In the genomic region with DNA sequence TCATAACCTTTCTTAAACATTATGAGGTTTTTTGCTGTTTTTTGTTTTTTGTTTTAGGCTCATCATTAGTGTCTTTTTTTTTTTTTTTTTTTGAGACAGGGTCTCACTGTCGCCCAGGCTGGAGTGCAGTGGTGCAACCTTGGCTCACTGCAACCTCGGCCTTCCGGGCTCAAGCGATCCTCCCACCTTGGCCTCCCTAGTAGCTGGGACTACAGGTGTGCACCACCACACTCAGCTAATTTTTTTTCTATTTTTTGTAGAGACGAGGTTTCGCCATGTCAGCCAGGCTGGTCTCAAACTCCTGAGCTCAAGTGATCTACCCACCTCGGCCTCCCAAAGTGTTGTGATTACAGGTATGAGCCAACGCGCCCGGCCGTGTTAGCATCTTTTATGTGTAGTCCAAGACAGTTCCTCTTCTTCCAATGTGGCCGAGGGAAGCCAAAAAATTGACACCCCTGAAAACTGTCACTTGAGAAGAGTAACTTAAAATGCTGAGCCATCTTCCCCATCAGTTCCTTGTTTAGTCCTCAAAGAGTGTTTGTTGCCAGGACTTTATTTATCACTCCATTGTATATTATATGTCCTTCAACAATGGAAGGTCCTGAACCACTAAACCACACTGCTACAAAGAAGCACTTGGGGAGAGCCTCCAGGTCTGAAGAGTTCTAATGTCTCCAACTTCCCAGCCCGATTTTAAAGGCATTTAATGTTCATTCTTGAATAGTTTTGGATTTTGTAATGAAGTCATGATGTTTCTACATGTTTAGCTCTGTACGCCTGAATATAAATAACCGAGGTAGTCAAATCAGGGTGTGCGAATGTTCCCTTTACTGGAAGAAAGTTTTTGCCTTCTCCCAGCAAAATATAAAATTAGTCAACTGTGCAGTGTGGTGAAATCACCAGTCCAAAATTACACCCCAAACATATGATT, we compare ENCODE assay signal across 1 cellular context.
A peak's percentile ranks its signal among the peaks of the same experiment; 100 is the strongest.
TF ChIP-seq lines count a peak whose summit lies in the region.

No MANE protein-coding gene starts in this region.

TF ChIP-seq in HepG2, 621 proteins besides CTCF, POLR2A, EP300 and RAD21:
- peak; percentile 59; the same call in 1 of the 2 replicates for TF ChIP-seq ZNF460 (CRISPR knock-in tag; IDR thresholded peaks at IDR 0.05; ENCODE audit: borderline replicate concordance)
- no peak for TF ChIP-seq SOX5 (CRISPR knock-in tag; IDR thresholded peaks at IDR 0.05; ENCODE audit: borderline replicate concordance)
- TF ChIP-seq HCFC1 (IDR thresholded peaks at IDR 0.05; ENCODE audit: low read depth, low read length), result no peak
- no peak for TF ChIP-seq RERE (CRISPR knock-in tag; IDR thresholded peaks at IDR 0.05; ENCODE audit: low read depth)
- no peak for TF ChIP-seq HOXA7 (CRISPR knock-in tag; IDR thresholded peaks at IDR 0.05)
- no peak for TF ChIP-seq ZNF326 (CRISPR knock-in tag; IDR thresholded peaks at IDR 0.05; ENCODE audit: borderline replicate concordance)
- TF ChIP-seq ZBTB2 (CRISPR knock-in tag; IDR thresholded peaks at IDR 0.05; ENCODE audit: low read depth), result no peak
- TF ChIP-seq, protein P1, sequence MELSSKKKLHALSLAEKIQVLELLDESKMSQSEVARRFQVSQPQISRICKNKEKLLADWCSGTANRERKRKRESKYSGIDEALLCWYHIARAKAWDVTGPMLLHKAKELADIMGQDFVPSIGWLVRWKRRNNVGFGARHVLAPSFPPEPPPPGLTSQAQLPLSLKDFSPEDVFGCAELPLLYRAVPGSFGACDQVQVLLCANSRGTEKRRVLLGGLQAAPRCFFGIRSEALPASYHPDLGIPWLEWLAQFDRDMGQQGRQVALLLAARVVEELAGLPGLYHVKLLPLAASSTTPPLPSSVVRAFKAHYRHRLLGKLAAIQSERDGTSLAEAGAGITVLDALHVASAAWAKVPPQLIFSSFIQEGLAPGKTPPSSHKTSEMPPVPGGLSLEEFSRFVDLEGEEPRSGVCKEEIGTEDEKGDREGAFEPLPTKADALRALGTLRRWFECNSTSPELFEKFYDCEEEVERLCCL (CRISPR knock-in tag; IDR thresholded peaks at IDR 0.05; ENCODE audit: borderline replicate concordance), result no peak
- no peak for TF ChIP-seq PTBP1 (IDR thresholded peaks at IDR 0.05; ENCODE audit: low read depth, low read length, poor library complexity, severe bottlenecking)
